ENCODE assay signal across 14 cellular contexts in genomic region chr17:82956146-82956725, GRCh38.
DNase-seq lines count a peak whose midpoint lies in the region; ATAC-seq and TF ChIP-seq lines count a peak whose summit lies in the region.
"Had no signal": no experiment of that assay in that cellular context is flagged by ENCODE, and none has a peak within 500 bp of the region (broad histone marks: within the 10 kb centered on the region; RNA-seq: fewer than 3 reads in every experiment).

No MANE protein-coding gene starts in this region.

- no peaks in the 10 kb centered on the region for H3K4me1 ChIP-seq in right cardiac atrium (ENCODE audit: control insufficient read depth, insufficient read depth, low read length)
- H3K4me1 ChIP-seq: BE2C had no signal

- no peak overlapping the region for H3K27ac ChIP-seq in right cardiac atrium (ENCODE audit: low read length)
- H3K27ac ChIP-seq in coronary artery = no peak overlapping the region

- no peaks in the 10 kb centered on the region for H3K27me3 ChIP-seq in right cardiac atrium (ENCODE audit: control insufficient read depth, insufficient read depth)
- H3K27me3 ChIP-seq: BE2C had no signal

- H3K4me3 ChIP-seq in right cardiac atrium (ENCODE audit: low read length) (no peak overlapping the region), coronary artery (no peak overlapping the region)
- H3K4me3 ChIP-seq: GM23338 had no signal

- TF ChIP-seq CTCF in coronary artery (IDR thresholded peaks at IDR 0.05) = no peak

- 99% methylated on average over 18 of the region's 18 CpGs for WGBS in right cardiac atrium

- no peaks in the 10 kb centered on the region for H3K9me3 ChIP-seq in right cardiac atrium (ENCODE audit: control insufficient read depth, low read length)

- ATAC-seq in right cardiac atrium (no peak), left ventricle myocardium superior (no peak), sciatic nerve (no peak), HG03342 (IDR thresholded peaks at IDR 0.05; ENCODE audit: unreplicated experiment) (no peak)
- ATAC-seq: GM23338 had no signal

- intact Hi-C loops in right cardiac atrium (cut with DNase I) (no loop called here), left ventricle myocardium superior (cut with micrococcal nuclease) (no loop called here), sciatic nerve (cut with DNase I) (no loop called here)

- DNase-seq in right cardiac atrium = peak in 2 of 3 donors; percentile 23 to 52
- no peak for DNase-seq in left ventricle myocardium superior
- peak; percentile 50 for DNase-seq in coronary artery (ENCODE audit: low spot score)
- DNase-seq in sciatic nerve (ENCODE audit: low spot score) = peak; percentile 48
- DNase-seq in nucleus accumbens (lab: John Stamatoyannopoulos, UW) = no peak
- no peak for DNase-seq in NCI-H1105 treated with DMSO at 0.1 percent for 48 hours (lab: John Stamatoyannopoulos, UW)
- DNase-seq: BE2C; CD4-positive, alpha-beta memory T cell; GF-D8; NCI-H2227 treated with DMSO at 0.1 percent for 48 hours; NCI-H69; NK-92 treated with Interleukin-12 subunit alpha and Interleukin-12 subunit beta, amount 100 ng/mL, for 24 hours had no signal

Comparison
In these comparisons a context has a peak if more than half of its experiments do, and no peak if none do; other contexts are left out.
1. DNase-seq: peak in right cardiac atrium (2 of 3), coronary artery (single experiment) and sciatic nerve (single experiment); none in left ventricle myocardium superior (single experiment), nucleus accumbens (0 of 56) and NCI-H1105 treated with DMSO at 0.1 percent for 48 hours (single experiment).